17 cellular contexts compared by ENCODE assay signal in genomic region chr12:11838403-11838802, GRCh38.
DNase-seq lines count a peak whose midpoint lies in the region; ATAC-seq and TF ChIP-seq lines count a peak whose summit lies in the region.
"Had no signal": no experiment of that assay in that cellular context is flagged by ENCODE, and none has a peak within 500 bp of the region (broad histone marks: within the 10 kb centered on the region; RNA-seq: fewer than 3 reads in every experiment).

No MANE protein-coding gene starts in this region.

- H3K4me3 Mint-ChIP-seq in activated CD4-positive, alpha-beta memory T cell treated with anti-CD3 and anti-CD28 coated beads for 36 hours: no peak overlapping the region
- no peak overlapping the region for H3K4me3 Mint-ChIP-seq in activated CD4-positive, alpha-beta memory T cell treated with anti-CD3 and anti-CD28 coated beads, Interleukin-2, amount 10 ng/mL, durations not matched to agents 7 days and 5 days
- H3K4me3 Mint-ChIP-seq in endothelial cell (ENCODE audit: unreplicated experiment): no peak overlapping the region
- no peak overlapping the region for H3K4me3 Mint-ChIP-seq in CD4-positive, alpha-beta memory T cell
- H3K4me3 Mint-ChIP-seq in effector memory CD8-positive, alpha-beta T cell: no peak overlapping the region
- H3K4me3 Mint-ChIP-seq: activated T-cell treated with anti-CD3 and anti-CD28 coated beads, Interleukin-2, amount 50 U/mL, for 4 hours; central memory CD8-positive, alpha-beta T cell; stimulated activated naive CD8-positive, alpha-beta T cell treated with anti-CD3 and anti-CD28 coated beads, Interleukin-15, amount 100 ng/mL, for 72 hours had no signal

- peaks cover 51% of the 10 kb centered on the region for H3K36me3 Mint-ChIP-seq in activated CD4-positive, alpha-beta memory T cell treated with anti-CD3 and anti-CD28 coated beads for 36 hours
- peaks cover 47% of the 10 kb centered on the region for H3K36me3 Mint-ChIP-seq in activated CD4-positive, alpha-beta memory T cell treated with anti-CD3 and anti-CD28 coated beads, Interleukin-2, amount 10 ng/mL, durations not matched to agents 7 days and 5 days (ENCODE audit: low read depth)
- peaks cover 34% of the 10 kb centered on the region for H3K36me3 Mint-ChIP-seq in endothelial cell (ENCODE audit: low read depth, unreplicated experiment)
- H3K36me3 Mint-ChIP-seq in CD4-positive, alpha-beta memory T cell: peaks cover 44 to 46% of the 10 kb centered on the region in 2 donors
- H3K36me3 Mint-ChIP-seq in effector memory CD8-positive, alpha-beta T cell (ENCODE audit: insufficient read depth): peaks cover 11% of the 10 kb centered on the region

- H3K27me3 ChIP-seq in muscle layer of duodenum (ENCODE audit: low read depth, low read length) (no peaks in the 10 kb centered on the region), thyroid gland (no peaks in the 10 kb centered on the region)
- no peaks in the 10 kb centered on the region for H3K27me3 ChIP-seq in CD4-positive, alpha-beta memory T cell (ENCODE audit: insufficient read depth, low read length)
- H3K27me3 ChIP-seq: SJCRH30 had no signal

- no peak for TF ChIP-seq CTCF in endothelial cell (IDR thresholded peaks at IDR 0.05; ENCODE audit: unreplicated experiment)
- TF ChIP-seq CTCF in thyroid gland (IDR thresholded peaks at IDR 0.05): no peak

- no peak for ATAC-seq in effector memory CD8-positive, alpha-beta T cell (replicated peaks)
- ATAC-seq: activated T-cell treated with anti-CD3 and anti-CD28 coated beads, Interleukin-2, amount 50 U/mL, for 4 hours; stimulated activated naive CD8-positive, alpha-beta T cell treated with anti-CD3 and anti-CD28 coated beads, Interleukin-15, amount 100 ng/mL, for 72 hours had no signal

- H3K36me3 ChIP-seq in muscle layer of duodenum (ENCODE audit: control insufficient read depth in 1 of 2, insufficient read depth in 2 of 2, low read length in 2 of 2): peaks cover 4 to 8% of the 10 kb centered on the region in 2 donors
- no peaks in the 10 kb centered on the region for H3K36me3 ChIP-seq in thyroid gland
- peaks cover 13% of the 10 kb centered on the region for H3K36me3 ChIP-seq in CD4-positive, alpha-beta memory T cell (ENCODE audit: insufficient read depth, low read length)
- H3K36me3 ChIP-seq: SJCRH30 had no signal

- no peaks in the 10 kb centered on the region for H3K9me3 ChIP-seq in muscle layer of duodenum (ENCODE audit: control insufficient read depth in 1 of 2, low read length in 2 of 2)
- no peaks in the 10 kb centered on the region for H3K9me3 ChIP-seq in thyroid gland
- H3K9me3 ChIP-seq in CD4-positive, alpha-beta memory T cell (ENCODE audit: control insufficient read depth in 1 of 2, low read length in 2 of 2): no peaks in the 10 kb centered on the region
- H3K9me3 ChIP-seq: SJCRH30 had no signal

- no peak for DNase-seq in activated CD4-positive, alpha-beta memory T cell treated with anti-CD3 and anti-CD28 coated beads for 36 hours
- DNase-seq in activated CD4-positive, alpha-beta memory T cell treated with anti-CD3 and anti-CD28 coated beads, Interleukin-2, amount 10 ng/mL, durations not matched to agents 7 days and 5 days: no peak
- DNase-seq in endothelial cell (ENCODE audit: low spot score) (no peak), thyroid gland (no peak), cerebellar cortex (ENCODE audit: low spot score) (no peak)
- no peak for DNase-seq in CD4-positive, alpha-beta memory T cell
- DNase-seq in effector memory CD8-positive, alpha-beta T cell: no peak
- DNase-seq: activated T-cell treated with anti-CD3 and anti-CD28 coated beads, Interleukin-2, amount 50 U/mL, for 4 hours; GOT3; islet precursor cell; NCI-H1048; NCI-H526; SJCRH30; stimulated activated CD4-positive, alpha-beta T cell treated with anti-CD3 and anti-CD28 coated beads, Interleukin-4, amount 100 ng/mL, for 24 hours; stimulated activated naive CD8-positive, alpha-beta T cell treated with anti-CD3 and anti-CD28 coated beads, Interleukin-15, amount 100 ng/mL, for 72 hours had no signal

- POLR2A ChIA-PET in activated CD4-positive, alpha-beta memory T cell treated with anti-CD3 and anti-CD28 coated beads for 36 hours (lab: Charles Lee): no interaction called here
- POLR2A ChIA-PET in activated CD4-positive, alpha-beta memory T cell treated with anti-CD3 and anti-CD28 coated beads, Interleukin-2, amount 10 ng/mL, durations not matched to agents 7 days and 5 days (lab: Charles Lee): no interaction called here
- POLR2A ChIA-PET in CD4-positive, alpha-beta memory T cell (lab: Charles Lee; ENCODE audit: partially characterized antibody): no interaction called here

- H3K27ac ChIP-seq in muscle layer of duodenum (ENCODE audit: low read length) (peak overlapping the region; percentile 86), thyroid gland (peak overlapping the region; percentile 37 to 92 (median 86))
- no peak overlapping the region for H3K27ac ChIP-seq in CD4-positive, alpha-beta memory T cell (ENCODE audit: low read depth, low read length)
- H3K27ac ChIP-seq: SJCRH30 had no signal

- H3K27me3 Mint-ChIP-seq in activated CD4-positive, alpha-beta memory T cell treated with anti-CD3 and anti-CD28 coated beads for 36 hours: no peaks in the 10 kb centered on the region
- no peaks in the 10 kb centered on the region for H3K27me3 Mint-ChIP-seq in activated CD4-positive, alpha-beta memory T cell treated with anti-CD3 and anti-CD28 coated beads, Interleukin-2, amount 10 ng/mL, durations not matched to agents 7 days and 5 days
- H3K27me3 Mint-ChIP-seq in endothelial cell (ENCODE audit: unreplicated experiment): peaks cover 15% of the 10 kb centered on the region
- H3K27me3 Mint-ChIP-seq in CD4-positive, alpha-beta memory T cell: no peaks in the 10 kb centered on the region
- no peaks in the 10 kb centered on the region for H3K27me3 Mint-ChIP-seq in effector memory CD8-positive, alpha-beta T cell
- H3K27me3 Mint-ChIP-seq: central memory CD8-positive, alpha-beta T cell; stimulated activated naive CD8-positive, alpha-beta T cell treated with anti-CD3 and anti-CD28 coated beads, Interleukin-15, amount 100 ng/mL, for 72 hours had no signal

- H3K4me3 ChIP-seq in muscle layer of duodenum (ENCODE audit: low read depth in 1 of 2, low read length in 2 of 2) (peak overlapping the region in 1 of 2 donors; percentile 34), thyroid gland (replicated peaks in 1 of 3) (no peak overlapping the region)
- H3K4me3 ChIP-seq in CD4-positive, alpha-beta memory T cell (ENCODE audit: low read length in 2 of 2): no peak overlapping the region
- H3K4me3 ChIP-seq: SJCRH30 had no signal

- intact Hi-C loops in activated CD4-positive, alpha-beta memory T cell treated with anti-CD3 and anti-CD28 coated beads for 36 hours (cut with micrococcal nuclease): no loop called here
- intact Hi-C loops in thyroid gland (cut with DNase I): no loop called here
- intact Hi-C loops in CD4-positive, alpha-beta memory T cell (cut with micrococcal nuclease): no loop called here

- peak overlapping the region; percentile 65 for H3K27ac Mint-ChIP-seq in activated CD4-positive, alpha-beta memory T cell treated with anti-CD3 and anti-CD28 coated beads for 36 hours
- H3K27ac Mint-ChIP-seq in activated CD4-positive, alpha-beta memory T cell treated with anti-CD3 and anti-CD28 coated beads, Interleukin-2, amount 10 ng/mL, durations not matched to agents 7 days and 5 days: no peak overlapping the region
- peak overlapping the region; percentile 36 for H3K27ac Mint-ChIP-seq in endothelial cell (ENCODE audit: unreplicated experiment)
- peak overlapping the region in 2 of 7 donors; percentile 38 to 56 for H3K27ac Mint-ChIP-seq in CD4-positive, alpha-beta memory T cell
- H3K27ac Mint-ChIP-seq in effector memory CD8-positive, alpha-beta T cell: no peak overlapping the region

- CTCF ChIA-PET in activated CD4-positive, alpha-beta memory T cell treated with anti-CD3 and anti-CD28 coated beads for 36 hours (lab: Charles Lee): no interaction called here
- CTCF ChIA-PET in activated CD4-positive, alpha-beta memory T cell treated with anti-CD3 and anti-CD28 coated beads, Interleukin-2, amount 10 ng/mL, durations not matched to agents 7 days and 5 days (lab: Charles Lee): no interaction called here
- CTCF ChIA-PET in CD4-positive, alpha-beta memory T cell (lab: Charles Lee; ENCODE audit: partially characterized antibody): no interaction called here

- H3K4me1 Mint-ChIP-seq in activated CD4-positive, alpha-beta memory T cell treated with anti-CD3 and anti-CD28 coated beads for 36 hours (ENCODE audit: low read depth): peaks cover 73% of the 10 kb centered on the region
- H3K4me1 Mint-ChIP-seq in activated CD4-positive, alpha-beta memory T cell treated with anti-CD3 and anti-CD28 coated beads, Interleukin-2, amount 10 ng/mL, durations not matched to agents 7 days and 5 days: peaks cover 38% of the 10 kb centered on the region
- peaks cover 59% of the 10 kb centered on the region for H3K4me1 Mint-ChIP-seq in endothelial cell (ENCODE audit: unreplicated experiment)
- peaks cover 27 to 56% (median 42%) of the 10 kb centered on the region in 4 donors for H3K4me1 Mint-ChIP-seq in CD4-positive, alpha-beta memory T cell
- H3K4me1 Mint-ChIP-seq in effector memory CD8-positive, alpha-beta T cell (ENCODE audit: low read depth in 2 of 2): peaks cover 2 to 3% of the 10 kb centered on the region in 2 donors

- no peak for TF ChIP-seq POLR2A in thyroid gland (IDR thresholded peaks at IDR 0.05)

- H3K4me1 ChIP-seq in muscle layer of duodenum (ENCODE audit: control insufficient read depth in 1 of 2, insufficient read depth in 2 of 2, low read length in 2 of 2) (peaks cover 36 to 56% of the 10 kb centered on the region in 2 donors), thyroid gland (peaks cover 57 to 66% of the 10 kb centered on the region in 2 donors)
- peaks cover 26% of the 10 kb centered on the region for H3K4me1 ChIP-seq in CD4-positive, alpha-beta memory T cell (ENCODE audit: insufficient read depth, low read length)
- H3K4me1 ChIP-seq: SJCRH30 had no signal

- 43 to 52% methylated on average over 2 of the region's 2 CpGs for WGBS in thyroid gland, 2 donors

- H3K9me3 Mint-ChIP-seq in activated CD4-positive, alpha-beta memory T cell treated with anti-CD3 and anti-CD28 coated beads for 36 hours: no peaks in the 10 kb centered on the region
- no peaks in the 10 kb centered on the region for H3K9me3 Mint-ChIP-seq in activated CD4-positive, alpha-beta memory T cell treated with anti-CD3 and anti-CD28 coated beads, Interleukin-2, amount 10 ng/mL, durations not matched to agents 7 days and 5 days
- no peaks in the 10 kb centered on the region for H3K9me3 Mint-ChIP-seq in endothelial cell (ENCODE audit: unreplicated experiment)
- H3K9me3 Mint-ChIP-seq in CD4-positive, alpha-beta memory T cell: no peaks in the 10 kb centered on the region
- H3K9me3 Mint-ChIP-seq in effector memory CD8-positive, alpha-beta T cell: no peaks in the 10 kb centered on the region
- H3K9me3 Mint-ChIP-seq: activated T-cell treated with anti-CD3 and anti-CD28 coated beads, Interleukin-2, amount 50 U/mL, for 4 hours; central memory CD8-positive, alpha-beta T cell; stimulated activated naive CD8-positive, alpha-beta T cell treated with anti-CD3 and anti-CD28 coated beads, Interleukin-15, amount 100 ng/mL, for 72 hours had no signal

Comparison
In these comparisons a context has a peak if more than half of its experiments do, and no peak if none do; other contexts are left out.
1. H3K27ac Mint-ChIP-seq: peak in activated CD4-positive, alpha-beta memory T cell treated with anti-CD3 and anti-CD28 coated beads for 36 hours (single experiment) and endothelial cell (single experiment); none in activated CD4-positive, alpha-beta memory T cell treated with anti-CD3 and anti-CD28 coated beads, Interleukin-2, amount 10 ng/mL, durations not matched to agents 7 days and 5 days (single experiment) and effector memory CD8-positive, alpha-beta T cell (0 of 2).